ENCODE assay signal across 22 cellular contexts in the genomic region with DNA sequence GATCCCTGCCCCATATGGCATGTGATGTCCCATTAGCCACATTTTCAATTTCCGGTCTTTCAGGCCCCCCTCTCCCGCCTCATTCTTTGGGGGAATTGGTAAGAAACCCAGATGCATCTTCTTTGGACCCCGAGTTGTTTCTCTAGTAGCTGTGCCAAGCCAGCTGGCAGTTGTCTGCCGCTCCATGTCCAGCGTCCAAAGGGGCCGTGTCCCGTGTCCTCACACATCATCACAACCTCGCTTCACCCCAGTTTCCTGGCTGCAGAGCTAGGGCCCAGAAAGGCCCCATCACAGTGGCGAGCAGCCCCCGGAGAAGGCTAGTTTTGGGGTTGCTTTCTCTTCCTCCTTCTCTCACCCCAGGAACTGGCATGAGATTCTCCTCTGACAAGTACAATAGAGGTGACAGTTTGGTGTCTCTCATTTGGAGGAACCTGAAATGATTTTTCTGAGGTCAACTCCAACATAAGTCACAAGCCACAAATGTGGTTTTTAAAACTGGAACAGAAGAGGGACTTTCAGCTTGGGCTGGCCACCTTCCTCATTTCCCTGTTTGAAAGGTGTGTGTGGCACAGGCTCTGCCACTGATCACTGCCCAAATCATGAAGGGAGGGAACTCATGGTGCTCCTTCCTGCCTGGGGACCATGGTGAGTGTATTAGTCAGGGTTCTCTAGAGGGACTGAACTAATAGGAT. TPM values are rescaled to one million over a fixed set of nuclear protein-coding genes. Genes with fewer than 3 reads are reported as not detected.
DNase-seq lines count a peak whose midpoint lies in the region; ATAC-seq, FAIRE-seq and TF ChIP-seq lines count a peak whose summit lies in the region.
"Had no signal": no experiment of that assay in that cellular context is flagged by ENCODE, and none has a peak within 500 bp of the region (broad histone marks: within the 10 kb centered on the region; RNA-seq: fewer than 3 reads in every experiment).

No MANE protein-coding gene starts in this region.

- FAIRE-seq in GM12892 (lab: Jason Lieb, UNC), result peak; percentile 82
- FAIRE-seq: H1, islet of Langerhans had no signal

- no peaks in the 10 kb centered on the region for H3K36me3 ChIP-seq in A673 (ENCODE audit: insufficient read depth, low read length, poor library complexity, severe bottlenecking)
- H3K36me3 ChIP-seq: neutrophil, right lobe of liver, thyroid gland had no signal

- H3K9me3 ChIP-seq in A673 (ENCODE audit: low read depth, low read length, poor library complexity, severe bottlenecking), result no peaks in the 10 kb centered on the region
- H3K9me3 ChIP-seq: body of pancreas, neutrophil, right lobe of liver, thyroid gland had no signal

- intact Hi-C loops in left ventricle myocardium superior (cut with micrococcal nuclease), result loop anchor here (10.0 kb wide), 1 partner anchor 60 kb away; no protein-coding TSS in a partner anchor
- intact Hi-C loops in A673 (cut with micrococcal nuclease; ENCODE audit: unreplicated experiment), result no loop called here

- CTCF ChIA-PET in A673 (lab: Charles Lee), result interaction anchor here (0.7 kb wide), 1 partner anchor 93 kb away, joined by 4 read pairs; no protein-coding TSS in a partner anchor

- no peak overlapping the region for H3K27ac ChIP-seq in A673 (ENCODE audit: low read depth, low read length, poor library complexity, severe bottlenecking)
- H3K27ac ChIP-seq: body of pancreas, C4-2B, neutrophil, right lobe of liver, thyroid gland had no signal

- ATAC-seq in left ventricle myocardium superior, result peak; percentile 30
- peak; percentile 52 for ATAC-seq in stimulated activated naive CD8-positive, alpha-beta T cell treated with anti-CD3 and anti-CD28 coated beads, Interleukin-15, Interleukin-2, amounts not matched to agents 100 U/mL and 50 U/mL, for 24 hours
- no peak for ATAC-seq in HG02840 (IDR thresholded peaks at IDR 0.05; ENCODE audit: low FRiP score, unreplicated experiment)
- ATAC-seq: body of pancreas, right lobe of liver had no signal

- no peaks in the 10 kb centered on the region for H3K4me1 ChIP-seq in A673 (ENCODE audit: insufficient read depth, low read length, poor library complexity, severe bottlenecking)
- H3K4me1 ChIP-seq: body of pancreas, right lobe of liver, thyroid gland had no signal

- DNase-seq in GM12892 (ENCODE audit: insufficient read length) (no peak), NB4 (ENCODE audit: low read depth) (peak; percentile 62), left ventricle myocardium superior (peak; percentile 46), A673 (ENCODE audit: low spot score) (no peak), A172 (ENCODE audit: low spot score) (no peak)
- DNase-seq in stimulated activated naive CD8-positive, alpha-beta T cell treated with anti-CD3 and anti-CD28 coated beads, Interleukin-15, Interleukin-2, amounts not matched to agents 100 U/mL and 50 U/mL, for 24 hours, result no peak
- DNase-seq: activated CD4-positive, alpha-beta T cell treated with anti-CD3 and anti-CD28 coated beads for 4 hours; activated naive CD4-positive, alpha-beta T cell treated with anti-CD3 and anti-CD28 coated beads, Interleukin-2, amount 50 U/mL, for 16 hours; body of pancreas; DMS79 treated with DMSO at 0.1 percent for 48 hours; erythroblast; NCI-H146; NCI-H226; right lobe of liver; SHP77 treated with DMSO at 0.1 percent for 48 hours; stimulated activated CD4-positive, alpha-beta T cell treated with anti-CD3 and anti-CD28 coated beads, Interleukin-2, amount 100 ng/mL, for 48 hours; thyroid gland had no signal

- TF ChIP-seq POLR2A in GM12892 (IDR thresholded peaks at IDR 0.05; ENCODE audit: low read depth, low read length) (no peak), NB4 (IDR thresholded peaks at IDR 0.05; ENCODE audit: extremely low read depth, insufficient read length) (no peak)

- H3K4me3 ChIP-seq in NB4 (ENCODE audit: low read depth, low read length) (no peak overlapping the region), A673 (ENCODE audit: low read depth, low read length, poor library complexity, severe bottlenecking) (no peak overlapping the region)
- H3K4me3 ChIP-seq: body of pancreas, right lobe of liver, thyroid gland had no signal

- no TSS peak for BruUV-seq in A673 (replicated peaks; lab: Mats Ljungman, UMichigan)

- peaks cover 6% of the 10 kb centered on the region for H3K27me3 ChIP-seq in A673 (replicated peaks; ENCODE audit: insufficient read depth, low read depth, low read length, poor library complexity)
- H3K27me3 ChIP-seq: body of pancreas, right lobe of liver, thyroid gland had no signal

- TF ChIP-seq CTCF in NB4 (IDR thresholded peaks at IDR 0.05; ENCODE audit: low read depth, low read length), result no peak
- TF ChIP-seq CTCF in A673 (conservative IDR thresholded peaks at IDR 0.05; ENCODE audit: low read depth, low read length), result no peak

- POLR2A ChIA-PET in A673 (lab: Charles Lee; ENCODE audit: low non-redundant PET), result no interaction called here

RNA-seq across cellular contexts. Expression of a gene that starts 6.4 kb away (rescaled TPM):
- 7.4 TPM for polyA plus RNA-seq in GM12892 (2012; ENCODE audit: missing spikeins)
- total RNA-seq in left ventricle myocardium superior (42.2 TPM), A673 (2021) (0.34 and 0.87 TPM in 2 replicates)
- total RNA-seq in A172 (2014; rRNA removed; shearing (Covaris generic)), result 2.3 and 4.2 TPM in 2 replicates

Comparison
In these comparisons a context has a peak if more than half of its experiments do, and no peak if none do; other contexts are left out.
1. DNase-seq: peak in NB4 (single experiment) and left ventricle myocardium superior (single experiment); none in GM12892 (single experiment), stimulated activated naive CD8-positive, alpha-beta T cell treated with anti-CD3 and anti-CD28 coated beads, Interleukin-15, Interleukin-2, amounts not matched to agents 100 U/mL and 50 U/mL, for 24 hours (single experiment), A673 (single experiment) and A172 (single experiment).